In genomic region chr17:29674270-29674669, GRCh38 we compare ENCODE assay signal across 15 cellular contexts. TPM values are rescaled to one million over a fixed set of nuclear protein-coding genes. Genes with fewer than 3 reads are reported as not detected.
DNase-seq lines count a peak whose midpoint lies in the region; ATAC-seq and TF ChIP-seq lines count a peak whose summit lies in the region.
"Had no signal": no experiment of that assay in that cellular context is flagged by ENCODE, and none has a peak within 500 bp of the region (broad histone marks: within the 10 kb centered on the region; RNA-seq: fewer than 3 reads in every experiment).

No MANE protein-coding gene starts in this region.

- TF ChIP-seq CTCF in HL-60 (IDR thresholded peaks at IDR 0.05; ENCODE audit: insufficient read depth, low read length): no peak
- no peak for TF ChIP-seq CTCF in neutrophil (IDR thresholded peaks at IDR 0.05)

- H3K4me1 Mint-ChIP-seq in activated T-cell treated with anti-CD3 and anti-CD28 coated beads, Interleukin-2, amount 50 U/mL, for 4 hours (ENCODE audit: low read depth): peaks cover 20% of the 10 kb centered on the region
- peaks cover 30% of the 10 kb centered on the region for H3K4me1 Mint-ChIP-seq in activated T-helper 1 cell treated with anti-CD3 and anti-CD28 coated beads, Interleukin-12 subunit alpha, Interleukin-12 subunit beta, Interleukin-2, Interleukin-4 antibody, amounts not matched to agents 30 ng/mL and 10 ng/mL and 1 ng/mL, durations not matched to agents 14 hours and 24 hours and 36 hours (ENCODE audit: low read depth)

- H3K36me3 ChIP-seq in neutrophil: peaks cover 98% of the 10 kb centered on the region
- H3K36me3 ChIP-seq: prostate gland had no signal

- intact Hi-C loops in activated T-helper 1 cell treated with anti-CD3 and anti-CD28 coated beads, Interleukin-12 subunit alpha, Interleukin-12 subunit beta, Interleukin-2, Interleukin-4 antibody, amounts not matched to agents 30 ng/mL and 10 ng/mL and 1 ng/mL, durations not matched to agents 14 hours and 24 hours and 36 hours (cut with micrococcal nuclease): no loop called here

- ATAC-seq in activated T-cell treated with anti-CD3 and anti-CD28 coated beads, Interleukin-2, amount 50 U/mL, for 4 hours: peak; percentile 21 to 51
- ATAC-seq in HG03159 (IDR thresholded peaks at IDR 0.05; ENCODE audit: unreplicated experiment): no peak
- ATAC-seq: Panc1 had no signal

- no peaks in the 10 kb centered on the region for H3K27me3 Mint-ChIP-seq in activated T-cell treated with anti-CD3 and anti-CD28 coated beads, Interleukin-2, amount 50 U/mL, for 4 hours (ENCODE audit: low read depth)
- H3K27me3 Mint-ChIP-seq in activated T-helper 1 cell treated with anti-CD3 and anti-CD28 coated beads, Interleukin-12 subunit alpha, Interleukin-12 subunit beta, Interleukin-2, Interleukin-4 antibody, amounts not matched to agents 30 ng/mL and 10 ng/mL and 1 ng/mL, durations not matched to agents 14 hours and 24 hours and 36 hours (ENCODE audit: insufficient read depth): no peaks in the 10 kb centered on the region

- H3K27ac Mint-ChIP-seq in activated T-helper 1 cell treated with anti-CD3 and anti-CD28 coated beads, Interleukin-12 subunit alpha, Interleukin-12 subunit beta, Interleukin-2, Interleukin-4 antibody, amounts not matched to agents 30 ng/mL and 10 ng/mL and 1 ng/mL, durations not matched to agents 14 hours and 24 hours and 36 hours: peak overlapping the region; percentile 70

- H3K36me3 Mint-ChIP-seq in activated T-cell treated with anti-CD3 and anti-CD28 coated beads, Interleukin-2, amount 50 U/mL, for 4 hours (ENCODE audit: insufficient read depth): peaks cover 15% of the 10 kb centered on the region
- peaks cover 34% of the 10 kb centered on the region for H3K36me3 Mint-ChIP-seq in activated T-helper 1 cell treated with anti-CD3 and anti-CD28 coated beads, Interleukin-12 subunit alpha, Interleukin-12 subunit beta, Interleukin-2, Interleukin-4 antibody, amounts not matched to agents 30 ng/mL and 10 ng/mL and 1 ng/mL, durations not matched to agents 14 hours and 24 hours and 36 hours (ENCODE audit: low read depth)

- peak overlapping the region; percentile 38 for H3K27ac ChIP-seq in HL-60 (replicated peaks)
- H3K27ac ChIP-seq in neutrophil: peak overlapping the region; percentile 41
- H3K27ac ChIP-seq: prostate gland had no signal

- H3K4me3 Mint-ChIP-seq in activated T-cell treated with anti-CD3 and anti-CD28 coated beads, Interleukin-2, amount 50 U/mL, for 4 hours: no peak overlapping the region
- no peak overlapping the region for H3K4me3 Mint-ChIP-seq in activated T-helper 1 cell treated with anti-CD3 and anti-CD28 coated beads, Interleukin-12 subunit alpha, Interleukin-12 subunit beta, Interleukin-2, Interleukin-4 antibody, amounts not matched to agents 30 ng/mL and 10 ng/mL and 1 ng/mL, durations not matched to agents 14 hours and 24 hours and 36 hours

- H3K4me3 ChIP-seq in HL-60 (replicated peaks; ENCODE audit: insufficient read depth, low read length) (no peak overlapping the region), neutrophil (ENCODE audit: low read depth in 1 of 2, low read length in 1 of 2) (no peak overlapping the region)
- H3K4me3 ChIP-seq: prostate gland had no signal

- no peaks in the 10 kb centered on the region for H3K9me3 ChIP-seq in neutrophil
- H3K9me3 ChIP-seq: prostate gland, tibial nerve had no signal

- H3K9me3 Mint-ChIP-seq in activated T-cell treated with anti-CD3 and anti-CD28 coated beads, Interleukin-2, amount 50 U/mL, for 4 hours: no peaks in the 10 kb centered on the region
- no peaks in the 10 kb centered on the region for H3K9me3 Mint-ChIP-seq in activated T-helper 1 cell treated with anti-CD3 and anti-CD28 coated beads, Interleukin-12 subunit alpha, Interleukin-12 subunit beta, Interleukin-2, Interleukin-4 antibody, amounts not matched to agents 30 ng/mL and 10 ng/mL and 1 ng/mL, durations not matched to agents 14 hours and 24 hours and 36 hours

- H3K27me3 ChIP-seq in HL-60 (ENCODE audit: insufficient read depth, poor library complexity, severe bottlenecking) (no peaks in the 10 kb centered on the region), neutrophil (no peaks in the 10 kb centered on the region)
- H3K27me3 ChIP-seq: tibial nerve had no signal

- DNase-seq in activated T-cell treated with anti-CD3 and anti-CD28 coated beads, Interleukin-2, amount 50 U/mL, for 4 hours: no peak
- DNase-seq in activated T-cell treated with anti-CD3 and anti-CD28 coated beads for 4 hours (no peak), HL-60 (ENCODE audit: low read depth in 1 of 2, low spot score in 1 of 2) (peak in 1 of 2 experiments; percentile 69), iPS-NIHi7 (ENCODE audit: extremely low spot score) (no peak), HuH-7.5 (ENCODE audit: low spot score) (no peak)
- no peak for DNase-seq in activated T-helper 1 cell treated with anti-CD3 and anti-CD28 coated beads, Interleukin-12 subunit alpha, Interleukin-12 subunit beta, Interleukin-2, Interleukin-4 antibody, amounts not matched to agents 30 ng/mL and 10 ng/mL and 1 ng/mL, durations not matched to agents 14 hours and 24 hours and 36 hours (ENCODE audit: low spot score)
- DNase-seq: activated effector memory CD4-positive, alpha-beta T cell treated with Interleukin-2 at 50 U/mL for 16 hours; DMS153; islet precursor cell; NCI-H1436 had no signal

- H3K4me1 ChIP-seq in neutrophil (ENCODE audit: control insufficient read depth in 1 of 2, insufficient read depth in 1 of 2, low read depth in 1 of 2, low read length in 1 of 2): no peaks in the 10 kb centered on the region

RNA-seq across cellular contexts. Expression of gene CORO6, which starts 51.6 kb away (rescaled TPM):
- total RNA-seq in activated T-cell treated with anti-CD3 and anti-CD28 coated beads, Interleukin-2, amount 50 U/mL, for 4 hours: 10 to 100 TPM in 2 of 3 donors, 1 to 10 TPM in 1; 9.8 to 12.3 (median 11.8) TPM
- 5.1 and 6.4 TPM in 2 replicates for total RNA-seq in activated T-helper 1 cell treated with anti-CD3 and anti-CD28 coated beads, Interleukin-12 subunit alpha, Interleukin-12 subunit beta, Interleukin-2, Interleukin-4 antibody, amounts not matched to agents 30 ng/mL and 10 ng/mL and 1 ng/mL, durations not matched to agents 14 hours and 24 hours and 36 hours
